In genomic region chr3:159782724-159783421, GRCh38 we compare ENCODE assay signal across 1 cellular context.
A peak's percentile ranks its signal among the peaks of the same experiment; 100 is the strongest.
TF ChIP-seq lines count a peak whose summit lies in the region.

No MANE protein-coding gene starts in this region.

TF ChIP-seq in HepG2, 621 proteins besides CTCF, POLR2A, EP300 and RAD21 (continued from another document and continues in another):
- TF ChIP-seq RERE (CRISPR knock-in tag; IDR thresholded peaks at IDR 0.05; ENCODE audit: low read depth) = peak; percentile 69; the same call in 1 of the 2 replicates
- TF ChIP-seq AHDC1 (CRISPR knock-in tag; IDR thresholded peaks at IDR 0.05; ENCODE audit: borderline replicate concordance) = peak; percentile 74
- TF ChIP-seq ZNF589 (CRISPR knock-in tag; conservative IDR thresholded peaks at IDR 0.05) = no peak
- no peak for TF ChIP-seq EHMT2 (IDR thresholded peaks at IDR 0.05; ENCODE audit: borderline replicate concordance, low read depth, low read length)
- peak; percentile 76 for TF ChIP-seq BCL6 (CRISPR knock-in tag; IDR thresholded peaks at IDR 0.05)
- peak; percentile 76 for TF ChIP-seq ARID5B (CRISPR knock-in tag; IDR thresholded peaks at IDR 0.05)
- TF ChIP-seq PRMT3 (CRISPR knock-in tag; IDR thresholded peaks at IDR 0.05; ENCODE audit: borderline replicate concordance, low read depth) = no peak
- 0 out of 2 replicates have a peak, but pooled peaks have one; percentile 11 for TF ChIP-seq RARA (CRISPR knock-in tag; IDR thresholded peaks at IDR 0.05)
- no peak for TF ChIP-seq IRX3 (CRISPR knock-in tag; IDR thresholded peaks at IDR 0.05; ENCODE audit: borderline replicate concordance, low read depth)
- TF ChIP-seq ELF4 (CRISPR knock-in tag; IDR thresholded peaks at IDR 0.05; ENCODE audit: borderline replicate concordance) = no peak
- no peak for TF ChIP-seq ZNF235 (CRISPR knock-in tag; IDR thresholded peaks at IDR 0.05; ENCODE audit: borderline replicate concordance)
- no peak for TF ChIP-seq ZNF816 (CRISPR knock-in tag; IDR thresholded peaks at IDR 0.05; ENCODE audit: borderline replicate concordance)
- TF ChIP-seq ZNF597 (CRISPR knock-in tag; IDR thresholded peaks at IDR 0.05) = no peak
- no peak for TF ChIP-seq ZNF773 (CRISPR knock-in tag; IDR thresholded peaks at IDR 0.05; ENCODE audit: borderline replicate concordance)
- no peak for TF ChIP-seq ZNF784 (CRISPR knock-in tag; IDR thresholded peaks at IDR 0.05; ENCODE audit: borderline replicate concordance)
- TF ChIP-seq ZBTB39 (CRISPR knock-in tag; IDR thresholded peaks at IDR 0.05) = no peak
- TF ChIP-seq SOX6 (IDR thresholded peaks at IDR 0.05) = no peak
- TF ChIP-seq SOX6 (CRISPR knock-in tag; IDR thresholded peaks at IDR 0.05) = no peak
- peak; percentile 38; the same call in 1 of the 2 replicates for TF ChIP-seq SALL1 (CRISPR knock-in tag; IDR thresholded peaks at IDR 0.05)
- TF ChIP-seq HDAC1 (CRISPR knock-in tag; IDR thresholded peaks at IDR 0.05) = peak; percentile 22; the same call in 1 of the 2 replicates
- 0 out of 2 replicates have a peak, but pooled peaks have one; percentile 22 for TF ChIP-seq MEIS1 (CRISPR knock-in tag; IDR thresholded peaks at IDR 0.05; ENCODE audit: borderline replicate concordance)
- TF ChIP-seq KAT8 (CRISPR knock-in tag; IDR thresholded peaks at IDR 0.05) = peak; percentile 61
- peak; percentile 63 for TF ChIP-seq GFI1 (CRISPR knock-in tag; IDR thresholded peaks at IDR 0.05; ENCODE audit: borderline replicate concordance)
- peak; percentile 50; the same call in 1 of the 2 replicates for TF ChIP-seq FOXJ3 (CRISPR knock-in tag; IDR thresholded peaks at IDR 0.05; ENCODE audit: borderline replicate concordance)
- TF ChIP-seq ASH2L (IDR thresholded peaks at IDR 0.05; ENCODE audit: insufficient read length, low read depth, low read length) = no peak
- TF ChIP-seq ZNF746 (CRISPR knock-in tag; IDR thresholded peaks at IDR 0.05) = no peak
- no peak for TF ChIP-seq PRDM4 (CRISPR knock-in tag; IDR thresholded peaks at IDR 0.05; ENCODE audit: borderline replicate concordance)
- no peak for TF ChIP-seq NR3C1 (CRISPR knock-in tag; IDR thresholded peaks at IDR 0.05)
- TF ChIP-seq NKX3-1 (CRISPR knock-in tag; IDR thresholded peaks at IDR 0.05) = no peak
- TF ChIP-seq GATAD2A (CRISPR knock-in tag; IDR thresholded peaks at IDR 0.05) = peak; percentile 75
- no peak for TF ChIP-seq CREB3 (CRISPR knock-in tag; IDR thresholded peaks at IDR 0.05)
- TF ChIP-seq FOXA1 (IDR thresholded peaks at IDR 0.05) = no peak
- peak; percentile 64 for TF ChIP-seq FOXA1 (CRISPR knock-in tag; IDR thresholded peaks at IDR 0.05)
- TF ChIP-seq NFIC (IDR thresholded peaks at IDR 0.05; ENCODE audit: low read length) = peak; percentile 73; the same call in 1 of the 2 replicates
